In genomic region chr22:29734853-29735252, GRCh38 we compare ENCODE assay signal across 19 cellular contexts. TPM values are rescaled to one million over a fixed set of nuclear protein-coding genes. Genes with fewer than 3 reads are reported as not detected.
DNase-seq lines count a peak whose midpoint lies in the region; ATAC-seq and TF ChIP-seq lines count a peak whose summit lies in the region.
"Had no signal": no experiment of that assay in that cellular context is flagged by ENCODE, and none has a peak within 500 bp of the region (broad histone marks: within the 10 kb centered on the region; RNA-seq: fewer than 3 reads in every experiment).

No MANE protein-coding gene starts in this region.

- H3T11ph ChIP-seq in H9 (ENCODE audit: low read length): no peak overlapping the region

- no peak overlapping the region for H3K4ac ChIP-seq in H9 (ENCODE audit: low read depth, low read length)

- no peak overlapping the region for H2BK20ac ChIP-seq in H9 (ENCODE audit: low read depth, low read length, poor library complexity, severe bottlenecking)

- H3K14ac ChIP-seq in H9 (ENCODE audit: insufficient read depth, low read length): no peak overlapping the region

- no peak overlapping the region for H4K5ac ChIP-seq in H9 (ENCODE audit: insufficient read length, low read depth, low read length)

- POLR2A ChIA-PET in WTC11 (lab: Charles Lee): no interaction called here

- H3K4me3 Mint-ChIP-seq in H9: peak overlapping the region in 1 of 2 experiments; percentile 20; a peak in 1 of 5 replicates
- no peak overlapping the region for H3K4me3 Mint-ChIP-seq in WTC11
- no peak overlapping the region for H3K4me3 Mint-ChIP-seq in stimulated activated naive B cell treated with anti-CD40 and anti-IgM and Interleukin-4, amounts not matched to agents 10 μg/mL and 1 μg/mL and 100 μg/mL, for 72 hours
- H3K4me3 Mint-ChIP-seq: CD4-positive, alpha-beta memory T cell; HFFc6; IgD-negative memory B cell had no signal

- no peak overlapping the region for H3K56ac ChIP-seq in H9 (ENCODE audit: insufficient read length, low read depth, low read length)

- no peak overlapping the region for H4K91ac ChIP-seq in H9 (ENCODE audit: insufficient read length, low read depth, low read length)

- WGBS in H9 (ENCODE audit: extremely low coverage, insufficient read length, low lambda C conversion rate): no CpG with 5 or more reads among the region's 10 CpGs

- ATAC-seq in WTC11: peak; percentile 87
- no peak for ATAC-seq in stimulated activated naive B cell treated with anti-CD40 and anti-IgM and Interleukin-4, amounts not matched to agents 10 μg/mL and 1 μg/mL and 100 μg/mL, for 72 hours (replicated peaks)
- no peak for ATAC-seq in GM18909 (IDR thresholded peaks at IDR 0.05; ENCODE audit: poor library complexity, unreplicated experiment)
- ATAC-seq in HG02884 (IDR thresholded peaks at IDR 0.05; ENCODE audit: unreplicated experiment): no peak

- H3K23ac ChIP-seq in H9 (ENCODE audit: insufficient read length, low read depth, low read length): no peak overlapping the region

- no peaks in the 10 kb centered on the region for H3K27me3 ChIP-seq in H9 (ENCODE audit: insufficient read depth, low read length)

- H2BK120ac ChIP-seq in H9 (ENCODE audit: low read depth, low read length, poor library complexity, severe bottlenecking): no peak overlapping the region

- no peaks in the 10 kb centered on the region for H3K79me1 ChIP-seq in H9 (ENCODE audit: insufficient read depth, low read depth, low read length, poor library complexity, severe bottlenecking)

- no peak overlapping the region for H3K9ac ChIP-seq in H9 (ENCODE audit: extremely low read depth, insufficient read length, low read length)

- no peak overlapping the region for H2BK5ac ChIP-seq in H9 (ENCODE audit: insufficient read length, low read length)

- H2AFZ ChIP-seq in H9 (ENCODE audit: low read length): no peak overlapping the region

- H3K27ac Mint-ChIP-seq in H9 (peak overlapping the region in 2 of 3 experiments; percentile 18 to 91; a peak in 2 of 7 replicates), WTC11 (no peak overlapping the region)
- H3K27ac Mint-ChIP-seq in stimulated activated naive B cell treated with anti-CD40 and anti-IgM and Interleukin-4, amounts not matched to agents 10 μg/mL and 1 μg/mL and 100 μg/mL, for 72 hours: peak overlapping the region; percentile 60
- H3K27ac Mint-ChIP-seq: CD4-positive, alpha-beta memory T cell; HFFc6; IgD-negative memory B cell had no signal

- DNase-seq in H9 (peak; percentile 63), WTC11 (ENCODE audit: low spot score) (peak; percentile 45), iPS-NIHi7 (ENCODE audit: extremely low spot score) (peak; percentile 83), midbrain (lab: John Stamatoyannopoulos, UW) (no peak)
- DNase-seq in stimulated activated naive B cell treated with anti-CD40 and anti-IgM and Interleukin-4, amounts not matched to agents 10 μg/mL and 1 μg/mL and 100 μg/mL, for 72 hours: no peak
- DNase-seq: CD4-positive, alpha-beta memory T cell; DND-41; HFFc6; Kasumi-1; NCI-H1694; NCI-H2081; NCI-H2171; NCI-H526; SHP77; SW 1271 had no signal

- no peaks in the 10 kb centered on the region for H3K23me2 ChIP-seq in H9 (ENCODE audit: insufficient read length, low read depth, low read length, poor library complexity, severe bottlenecking)

- H3K4me2 ChIP-seq in H9 (ENCODE audit: insufficient read depth, insufficient read length, low read length): no peak overlapping the region

- peaks cover 3% of the 10 kb centered on the region in 2 experiments; a peak in 3 of 5 replicates for H3K9me3 Mint-ChIP-seq in H9
- H3K9me3 Mint-ChIP-seq in WTC11: no peaks in the 10 kb centered on the region
- H3K9me3 Mint-ChIP-seq in stimulated activated naive B cell treated with anti-CD40 and anti-IgM and Interleukin-4, amounts not matched to agents 10 μg/mL and 1 μg/mL and 100 μg/mL, for 72 hours: no peaks in the 10 kb centered on the region
- H3K9me3 Mint-ChIP-seq: CD4-positive, alpha-beta memory T cell; HFFc6; IgD-negative memory B cell had no signal

- peaks cover 2% of the 10 kb centered on the region for H4K20me1 ChIP-seq in H9 (ENCODE audit: control insufficient read depth, insufficient read depth, insufficient read length)

- peaks cover 8 to 22% of the 10 kb centered on the region in 2 experiments for H3K4me1 Mint-ChIP-seq in H9
- peaks cover 12% of the 10 kb centered on the region for H3K4me1 Mint-ChIP-seq in WTC11
- H3K4me1 Mint-ChIP-seq in stimulated activated naive B cell treated with anti-CD40 and anti-IgM and Interleukin-4, amounts not matched to agents 10 μg/mL and 1 μg/mL and 100 μg/mL, for 72 hours: peaks cover 15 to 21% of the 10 kb centered on the region in 2 donors
- H3K4me1 Mint-ChIP-seq: CD4-positive, alpha-beta memory T cell; IgD-negative memory B cell had no signal

- H2AK5ac ChIP-seq in H9 (ENCODE audit: insufficient read length, low read length): no peak overlapping the region

- H3K18ac ChIP-seq in H9 (ENCODE audit: insufficient read length, low read depth, low read length): no peak overlapping the region

- H3K27me3 Mint-ChIP-seq in H9 (ENCODE audit: low read depth) (no peaks in the 10 kb centered on the region), WTC11 (ENCODE audit: low read depth) (no peaks in the 10 kb centered on the region)
- no peaks in the 10 kb centered on the region for H3K27me3 Mint-ChIP-seq in stimulated activated naive B cell treated with anti-CD40 and anti-IgM and Interleukin-4, amounts not matched to agents 10 μg/mL and 1 μg/mL and 100 μg/mL, for 72 hours
- H3K27me3 Mint-ChIP-seq: CD4-positive, alpha-beta memory T cell; IgD-negative memory B cell had no signal

- H3K9me3 ChIP-seq in H9 (ENCODE audit: control insufficient read depth, low read depth, low read length): no peaks in the 10 kb centered on the region

- no peak overlapping the region for H3K27ac ChIP-seq in H9 (ENCODE audit: insufficient read length, low read depth, low read length)

- H3K36me3 Mint-ChIP-seq in H9 (ENCODE audit: insufficient read depth in 1 of 3, low read depth in 3 of 3) (peaks cover 0 to 5% (median 3%) of the 10 kb centered on the region in 3 experiments; a peak in 3 of 7 replicates), WTC11 (no peaks in the 10 kb centered on the region)
- H3K36me3 Mint-ChIP-seq in stimulated activated naive B cell treated with anti-CD40 and anti-IgM and Interleukin-4, amounts not matched to agents 10 μg/mL and 1 μg/mL and 100 μg/mL, for 72 hours: peaks cover 30 to 47% of the 10 kb centered on the region in 2 donors

- CTCF ChIA-PET in WTC11 (lab: Charles Lee): interaction anchor here (0.9 to 2.0 kb wide), 4 partner anchors 38 to 269 kb away, joined by 3 to 9 read pairs (median 4); no protein-coding TSS in a partner anchor

- no peaks in the 10 kb centered on the region for H3K4me1 ChIP-seq in H9 (ENCODE audit: insufficient read depth, low read length)

- H4K8ac ChIP-seq in H9 (replicated peaks; ENCODE audit: insufficient read length, low read depth, low read length): no peak overlapping the region

- no peaks in the 10 kb centered on the region for H3K79me2 ChIP-seq in H9 (ENCODE audit: insufficient read depth, low read length)

- H2BK12ac ChIP-seq in H9 (ENCODE audit: insufficient read length, low read depth, low read length): no peak overlapping the region

- TF ChIP-seq CTCF in H9 (conservative IDR thresholded peaks at IDR 0.05) (peak; percentile 39), WTC11 (IDR thresholded peaks at IDR 0.05) (no peak)

- H2BK15ac ChIP-seq in H9 (ENCODE audit: low read depth, low read length): no peak overlapping the region

TF ChIP-seq in WTC11, 78 proteins besides CTCF, POLR2A, EP300 and RAD21:
- TF ChIP-seq GTF2I (CRISPR knock-in tag; conservative IDR thresholded peaks at IDR 0.05) (no peak), ATF1 (CRISPR knock-in tag; IDR thresholded peaks at IDR 0.05) (no peak), HMGA2 (CRISPR knock-in tag; IDR thresholded peaks at IDR 0.05) (no peak), ATF2 (CRISPR knock-in tag; IDR thresholded peaks at IDR 0.05; ENCODE audit: borderline replicate concordance, low read depth) (no peak)

RNA-seq across cellular contexts. Expression of gene CABP7, which starts 15.1 kb away (rescaled TPM):
- 0.81 and 0.83 TPM in 2 replicates for total RNA-seq in H9 (2021)
- 0.11 to 0.17 TPM in 2 of 3 replicates, not detected in the other for total RNA-seq in WTC11 (2021)
- total RNA-seq: CD4-positive, alpha-beta memory T cell; HFFc6; MCF 10A had no signal

RNA-seq across cellular contexts. Expression of gene ZMAT5, which starts 32.0 kb away (rescaled TPM):
- total RNA-seq in H9 (2021) (13.4 and 13.9 TPM in 2 replicates), WTC11 (2021) (13.4 to 17.3 TPM (median 17.2 TPM) in 3 replicates)

RNA-seq across cellular contexts. Expression of gene UQCR10, which starts 32.3 kb away (rescaled TPM):
- total RNA-seq in H9 (2021) (116 and 124 TPM in 2 replicates), WTC11 (2021) (119 to 140 TPM (median 131 TPM) in 3 replicates)

Comparison
In these comparisons a context has a peak if more than half of its experiments do, and no peak if none do; other contexts are left out.
1. DNase-seq: peak in H9 (single experiment), WTC11 (single experiment) and iPS-NIHi7 (single experiment); none in stimulated activated naive B cell treated with anti-CD40 and anti-IgM and Interleukin-4, amounts not matched to agents 10 μg/mL and 1 μg/mL and 100 μg/mL, for 72 hours (single experiment) and midbrain (single experiment).